Comparison of ENCODE assay signal across 2 cellular contexts in the genomic region with DNA sequence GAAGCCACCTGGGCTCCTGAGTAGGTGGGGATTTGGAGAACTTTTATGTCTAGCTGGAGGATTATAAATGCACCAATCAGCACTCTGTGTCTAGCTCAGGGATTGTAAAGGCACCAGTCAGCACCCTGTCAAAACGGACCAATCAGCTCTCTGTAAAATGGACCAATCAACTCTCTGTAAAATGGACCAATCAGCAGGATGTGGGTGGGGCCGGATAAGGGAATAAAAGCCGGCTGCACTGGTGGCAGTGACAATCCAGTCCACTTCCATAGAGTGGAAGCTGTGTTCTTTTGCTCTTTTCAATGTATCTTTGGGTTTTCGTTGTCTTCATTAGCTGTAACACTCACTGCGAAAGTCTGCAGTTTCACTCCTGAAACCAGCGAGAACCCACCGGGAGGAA. TPM values are rescaled to one million over a fixed set of nuclear protein-coding genes. Genes with fewer than 3 reads are reported as not detected.
"Had no signal": no experiment of that assay in that cellular context is flagged by ENCODE, and none has a peak within 500 bp of the region (broad histone marks: within the 10 kb centered on the region; RNA-seq: fewer than 3 reads in every experiment).

No MANE protein-coding gene starts in this region.

RNA-seq across cellular contexts. Expression of a gene that starts 38.2 kb away (rescaled TPM):
- total RNA-seq: G401, GM12878 had no signal
- polyA plus RNA-seq: GM12878 had no signal
